Comparison of ENCODE assay signal across 8 cellular contexts in the genomic region with DNA sequence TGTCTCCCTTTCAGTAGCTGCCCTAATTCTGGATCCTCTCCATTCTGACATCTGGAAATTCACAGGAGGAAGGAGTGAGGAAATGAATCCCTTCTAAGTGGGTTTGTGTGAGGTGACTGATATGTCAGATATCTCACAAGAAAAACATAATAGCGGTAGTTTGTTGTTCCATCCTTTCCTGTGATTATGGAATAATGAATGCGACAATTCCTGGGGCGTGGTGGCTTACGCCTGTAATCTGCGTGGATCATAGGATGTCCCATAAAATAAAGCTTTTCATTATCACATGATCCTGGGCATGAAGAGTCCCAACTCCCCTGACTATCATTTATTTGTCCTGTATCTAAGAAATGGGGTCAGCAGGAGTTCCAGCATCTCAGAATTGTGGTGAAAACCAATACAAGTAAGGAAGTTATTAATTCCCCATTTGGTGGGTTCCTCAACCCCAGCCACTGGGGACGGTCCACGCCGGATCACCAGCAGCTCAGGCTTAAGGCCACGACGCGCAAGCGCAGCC. TPM values are rescaled to one million over a fixed set of nuclear protein-coding genes. Genes with fewer than 3 reads are reported as not detected.
DNase-seq lines count a peak whose midpoint lies in the region; ATAC-seq and TF ChIP-seq lines count a peak whose summit lies in the region.

No MANE protein-coding gene starts in this region.

- no peak for TF ChIP-seq CTCF in CD8-positive, alpha-beta T cell (IDR thresholded peaks at IDR 0.05)

- peaks cover 33% of the 10 kb centered on the region for H3K4me1 Mint-ChIP-seq in CD8-positive, alpha-beta T cell (ENCODE audit: low read depth)

- peak overlapping the region; percentile 84 for H3K27ac ChIP-seq in CD8-positive, alpha-beta T cell (ENCODE audit: low read depth, low read length)
- peak overlapping the region; percentile 98 for H3K27ac ChIP-seq in neuronal stem cell (replicated peaks; ENCODE audit: low read length)

- H3K9me3 ChIP-seq in CD8-positive, alpha-beta T cell (ENCODE audit: low read length) = no peaks in the 10 kb centered on the region
- H3K9me3 ChIP-seq in endocrine pancreas (ENCODE audit: control insufficient read depth, low read length) = no peaks in the 10 kb centered on the region
- H3K9me3 ChIP-seq in neuronal stem cell (replicated peaks in 1 of 2; ENCODE audit: control insufficient read depth in 2 of 2, insufficient read depth in 1 of 2, low read depth in 1 of 2, low read length in 2 of 2) = peaks cover 2 to 3% of the 10 kb centered on the region in 2 donors

- H2BK12ac ChIP-seq in neuronal stem cell (ENCODE audit: low read length) = no peak overlapping the region

- no CpG with 5 or more reads among the region's 12 CpGs for WGBS in neuronal stem cell (ENCODE audit: extremely low coverage in 2 of 2, insufficient read length in 2 of 2, insufficient replicate concordance in 1 of 2), 2 donors

- H2AK5ac ChIP-seq in neuronal stem cell (ENCODE audit: low read depth, low read length) = no peak overlapping the region

- H3K4me3 Mint-ChIP-seq in CD8-positive, alpha-beta T cell = peak overlapping the region; percentile 87

- H3K23ac ChIP-seq in neuronal stem cell (ENCODE audit: low read depth, low read length, poor library complexity) = peak overlapping the region; percentile 99

- H2BK120ac ChIP-seq in neuronal stem cell (ENCODE audit: low read depth, low read length) = no peak overlapping the region

- H3K4ac ChIP-seq in neuronal stem cell (ENCODE audit: low read length) = no peak overlapping the region

- no peak overlapping the region for H2BK15ac ChIP-seq in neuronal stem cell (ENCODE audit: low read length)

- H4K91ac ChIP-seq in neuronal stem cell (ENCODE audit: low read depth, low read length, poor library complexity) = no peak overlapping the region

- DNase-seq in CD8-positive, alpha-beta T cell = no peak
- peak; percentile 56 for DNase-seq in NCI-H524 treated with DMSO at 0.1 percent for 48 hours (lab: John Stamatoyannopoulos, UW)
- no peak for DNase-seq in neuronal stem cell (ENCODE audit: low spot score)
- DNase-seq in NCI-H1436 treated with DMSO at 0.1 percent for 48 hours (lab: John Stamatoyannopoulos, UW) = no peak
- no peak for DNase-seq in effector CD4-positive, alpha-beta T cell
- no peak for DNase-seq in NCI-H187 treated with DMSO at 0.1 percent for 48 hours (lab: John Stamatoyannopoulos, UW)

- POLR2A ChIA-PET in CD8-positive, alpha-beta T cell (lab: Charles Lee) = interaction anchor here (0.6 to 2.5 kb wide), 15 partner anchors 9 to 319 kb away, joined by 3 to 34 read pairs (median 3); partner anchors contain the start of genes CAMLG, DDX46, PCBD2 and SAR1B

- H3K27me3 Mint-ChIP-seq in CD8-positive, alpha-beta T cell (ENCODE audit: low read depth) = no peaks in the 10 kb centered on the region

- peak overlapping the region; percentile 94 for H3K4me3 ChIP-seq in CD8-positive, alpha-beta T cell (ENCODE audit: low read depth, low read length)
- no peak overlapping the region for H3K4me3 ChIP-seq in endocrine pancreas (ENCODE audit: control insufficient read depth, insufficient read depth, low read length)
- peak overlapping the region; percentile 83 to 92 for H3K4me3 ChIP-seq in neuronal stem cell (ENCODE audit: low read length in 2 of 2)

- CTCF ChIA-PET in CD8-positive, alpha-beta T cell (lab: Charles Lee) = interaction anchor here (0.5 to 0.9 kb wide), 4 partner anchors 12 to 107 kb away, joined by 3 to 5 read pairs (median 3); partner anchors contain the start of genes CAMLG and PCBD2

- no peaks in the 10 kb centered on the region for H3K36me3 ChIP-seq in CD8-positive, alpha-beta T cell (ENCODE audit: insufficient read depth, low read length)
- no peaks in the 10 kb centered on the region for H3K36me3 ChIP-seq in endocrine pancreas (ENCODE audit: control insufficient read depth, insufficient read depth, low read length)
- peaks cover under 1 to 54% of the 10 kb centered on the region in 2 donors for H3K36me3 ChIP-seq in neuronal stem cell (replicated peaks in 1 of 2; ENCODE audit: control insufficient read depth in 2 of 2, insufficient read depth in 2 of 2, low read length in 2 of 2)

- H3K27ac Mint-ChIP-seq in CD8-positive, alpha-beta T cell = peak overlapping the region; percentile 94

- H3K27me3 ChIP-seq in CD8-positive, alpha-beta T cell (ENCODE audit: insufficient read depth, low read length) = no peaks in the 10 kb centered on the region
- H3K27me3 ChIP-seq in endocrine pancreas (ENCODE audit: control insufficient read depth, insufficient read depth, low read length) = no peaks in the 10 kb centered on the region
- no peaks in the 10 kb centered on the region for H3K27me3 ChIP-seq in neuronal stem cell (ENCODE audit: control insufficient read depth in 3 of 3, insufficient read depth in 3 of 3, low read depth in 1 of 3, low read length in 3 of 3)

- H3K9ac ChIP-seq in endocrine pancreas (ENCODE audit: control insufficient read depth, insufficient read depth, low read length) (peak overlapping the region; percentile 60), neuronal stem cell (ENCODE audit: low read depth, low read length, poor library complexity) (no peak overlapping the region)

- peaks cover 18% of the 10 kb centered on the region for H3K4me1 ChIP-seq in CD8-positive, alpha-beta T cell (ENCODE audit: insufficient read depth, low read length)
- H3K4me1 ChIP-seq in endocrine pancreas (ENCODE audit: control insufficient read depth, insufficient read depth, low read length) = peaks cover 4% of the 10 kb centered on the region
- H3K4me1 ChIP-seq in neuronal stem cell (ENCODE audit: control insufficient read depth in 2 of 2, insufficient read depth in 1 of 2, low read depth in 1 of 2, low read length in 2 of 2) = peaks cover 0 to 2% of the 10 kb centered on the region in 2 donors

- no peak overlapping the region for H3K14ac ChIP-seq in neuronal stem cell (ENCODE audit: low read length)

- peak overlapping the region; percentile 100 for H3K18ac ChIP-seq in neuronal stem cell (ENCODE audit: low read length)

- no peak overlapping the region for H2BK5ac ChIP-seq in neuronal stem cell (ENCODE audit: low read length)

- peaks cover 25% of the 10 kb centered on the region for H3K36me3 Mint-ChIP-seq in CD8-positive, alpha-beta T cell

- ATAC-seq in CD8-positive, alpha-beta T cell = no peak
- no peak for ATAC-seq in HG03432 (IDR thresholded peaks at IDR 0.05; ENCODE audit: unreplicated experiment)

- peak overlapping the region; percentile 91 for H2AFZ ChIP-seq in neuronal stem cell (ENCODE audit: low read length)

- intact Hi-C loops in CD8-positive, alpha-beta T cell (cut with DNase I, micrococcal nuclease) = loop anchor here (1.0 to 10.0 kb wide), 10 partner anchors 29 to 1791 kb away; partner anchors contain the start of genes SEC24A (in 2 of the 2), TXNDC15 (in 2 of the 2), UBE2B (in 2 of the 2) and CAMLG (in 1 of the 2)

- H3K4me2 ChIP-seq in neuronal stem cell (ENCODE audit: insufficient read depth, low read length, poor library complexity, severe bottlenecking) = peak overlapping the region; percentile 49

- H3K79me1 ChIP-seq in neuronal stem cell (ENCODE audit: low read depth, low read length) = no peaks in the 10 kb centered on the region

- no peak overlapping the region for H4K8ac ChIP-seq in neuronal stem cell (ENCODE audit: low read depth, low read length)

- no peaks in the 10 kb centered on the region for H3K9me3 Mint-ChIP-seq in CD8-positive, alpha-beta T cell

RNA-seq across cellular contexts. Expression of gene C5orf24, which starts 0.4 kb away (rescaled TPM):
- 10 to 100 TPM; 29.9 to 31.0 TPM for total RNA-seq in CD8-positive, alpha-beta T cell
- polyA plus RNA-seq in neuronal stem cell (2013, experiment 1 of 2) = 35.1 TPM
- polyA plus RNA-seq in neuronal stem cell (2013, experiment 2 of 2) = 35.4 TPM

RNA-seq across cellular contexts. Expression of gene TXNDC15, which starts 28.8 kb away (rescaled TPM):
- 10 to 100 TPM; 19.8 to 21.0 TPM for total RNA-seq in CD8-positive, alpha-beta T cell
- polyA plus RNA-seq in neuronal stem cell (2013, experiment 1 of 2) = 37.5 TPM
- polyA plus RNA-seq in neuronal stem cell (2013, experiment 2 of 2) = 34.9 TPM

RNA-seq across cellular contexts. Expression of gene PCBD2, which starts 59.5 kb away (rescaled TPM):
- 1 to 10 TPM; 4.2 to 4.4 TPM for total RNA-seq in CD8-positive, alpha-beta T cell
- 1.2 TPM for polyA plus RNA-seq in neuronal stem cell (2013, experiment 1 of 2)
- polyA plus RNA-seq in neuronal stem cell (2013, experiment 2 of 2) = 1.1 TPM
